ENCODE assay signal across 10 cellular contexts in genomic region chr15:74793135-74794028, GRCh38. TPM values are rescaled to one million over a fixed set of nuclear protein-coding genes. Genes with fewer than 3 reads are reported as not detected.
DNase-seq lines count a peak whose midpoint lies in the region; ATAC-seq, FAIRE-seq and TF ChIP-seq lines count a peak whose summit lies in the region.
"Had no signal": no experiment of that assay in that cellular context is flagged by ENCODE, and none has a peak within 500 bp of the region (broad histone marks: within the 10 kb centered on the region; RNA-seq: fewer than 3 reads in every experiment).

No MANE protein-coding gene starts in this region.

- H3K27ac ChIP-seq in brain microvascular endothelial cell (no peak overlapping the region), spleen (peak overlapping the region; percentile 35 to 99 (median 96)), adrenal gland (no peak overlapping the region)
- H3K27ac ChIP-seq: SK-N-MC had no signal

- H3K9me3 ChIP-seq in spleen (no peaks in the 10 kb centered on the region), adrenal gland (replicated peaks in 1 of 3) (no peaks in the 10 kb centered on the region)

- no peak for TF ChIP-seq POLR2A in GM12892 (IDR thresholded peaks at IDR 0.05; ENCODE audit: low read depth, low read length)
- TF ChIP-seq POLR2A in spleen (IDR thresholded peaks at IDR 0.05): no peak
- TF ChIP-seq POLR2A in adrenal gland (IDR thresholded peaks at IDR 0.05): no peak

- intact Hi-C loops in spleen (cut with DNase I; ENCODE audit: low total_unique reads) (no loop called here), adrenal gland (cut with DNase I) (no loop called here)

- 34 to 49% (median 45%) methylated on average over 11 to 12 of the region's 12 CpGs for WGBS in spleen, 5 donors
- 69 to 73% (median 72%) methylated on average over 10 to 12 of the region's 12 CpGs for WGBS in adrenal gland, 4 donors

- no peak for ATAC-seq in GM19035 (IDR thresholded peaks at IDR 0.05; ENCODE audit: unreplicated experiment)

- DNase-seq in GM12892 (ENCODE audit: insufficient read length): no peak
- DNase-seq in brain microvascular endothelial cell: peak; percentile 56
- DNase-seq in spleen: peak; percentile 90
- DNase-seq in C1 segment of cervical spinal cord (lab: John Stamatoyannopoulos, UW): no peak
- DNase-seq in RCC 7860 (ENCODE audit: low spot score): no peak
- no peak for DNase-seq in adrenal gland

- in situ Hi-C loops in brain microvascular endothelial cell (cut with HindIII; ENCODE audit: low pct_ligation_motif_present, low sequenced_read_pairs): no loop called here

- TF ChIP-seq CTCF in WI38 (IDR thresholded peaks at IDR 0.05; ENCODE audit: low read depth, low read length) (peak; percentile 14; the same call in 1 of the 2 replicates), brain microvascular endothelial cell (IDR thresholded peaks at IDR 0.05; ENCODE audit: low read depth, low read length, missing control alignments) (peak; percentile 80), spleen (IDR thresholded peaks at IDR 0.05 in 8 of 11, conservative IDR thresholded peaks at IDR 0.05 in 3 of 11) (peak; percentile 30 to 79 (median 60)), adrenal gland (IDR thresholded peaks at IDR 0.05) (no peak)

- H3K4me3 ChIP-seq in WI38 (ENCODE audit: low read depth, low read length) (no peak overlapping the region), brain microvascular endothelial cell (ENCODE audit: low read depth, low read length) (no peak overlapping the region), spleen (peak overlapping the region in 4 of 8 donors; percentile 1 to 47 (median 18)), adrenal gland (no peak overlapping the region)
- H3K4me3 ChIP-seq: SK-N-MC had no signal

- H3K4me1 ChIP-seq in spleen: peaks cover 92 to 100% (median 99%) of the 10 kb centered on the region in 6 donors
- H3K4me1 ChIP-seq in adrenal gland (replicated peaks in 1 of 2): peaks cover 20 to 53% of the 10 kb centered on the region in 2 donors

- FAIRE-seq in GM12892 (lab: Jason Lieb, UNC) (peak; percentile 9), RCC 7860 (lab: Jason Lieb, UNC) (no peak)

- H3K36me3 ChIP-seq in brain microvascular endothelial cell (replicated peaks) (peaks cover under 1% of the 10 kb centered on the region), spleen (peaks cover 0 to 64% (median 6%) of the 10 kb centered on the region in 6 donors), adrenal gland (replicated peaks in 1 of 2) (no peaks in the 10 kb centered on the region)

- H3K27me3 ChIP-seq in brain microvascular endothelial cell (replicated peaks): no peaks in the 10 kb centered on the region
- no peaks in the 10 kb centered on the region for H3K27me3 ChIP-seq in spleen (replicated peaks in 1 of 7)
- no peaks in the 10 kb centered on the region for H3K27me3 ChIP-seq in adrenal gland

RNA-seq across cellular contexts. Expression of gene CSK, which starts 11.5 kb away (rescaled TPM):
- polyA plus RNA-seq in GM12892 (2012; ENCODE audit: missing spikeins): 114 TPM
- 100 to 1,000 TPM; 121 to 281 (median 197) TPM for total RNA-seq in spleen
- 100 to 1,000 TPM; 150 to 244 (median 187) TPM for polyA plus RNA-seq in spleen
- total RNA-seq in adrenal gland: 10 to 100 TPM; 13.8 to 59.4 (median 30.1) TPM
- 10 to 100 TPM; 20.5 to 46.4 (median 25.8) TPM for polyA plus RNA-seq in adrenal gland

RNA-seq across cellular contexts. Expression of gene LMAN1L, which starts 19.3 kb away (rescaled TPM):
- 0.45 TPM for polyA plus RNA-seq in GM12892 (2012; ENCODE audit: missing spikeins)
- total RNA-seq in spleen (100 to 1,000 TPM in 4 of 7 donors, 10 to 100 TPM in 3; 55.3 to 164 (median 106) TPM), adrenal gland (10 to 100 TPM in 1 of 8 donors, 1 to 10 TPM in 6, not detected in 1; 1.6 to 11.2 (median 5.1) TPM)
- polyA plus RNA-seq in spleen (10 to 100 TPM in 2 of 3 donors, 1 to 10 TPM in 1; 2.4 to 36.8 (median 25.6) TPM), adrenal gland (10 to 100 TPM in 1 of 3 donors, 1 to 10 TPM in 1, under 1 TPM in 1; 0.88 to 12.5 (median 7.3) TPM)
- polyA plus RNA-seq: liver had no signal

RNA-seq across cellular contexts. Expression of gene CPLX3, which starts 33.0 kb away (rescaled TPM):
- not detected for polyA plus RNA-seq in GM12892 (2012; ENCODE audit: missing spikeins)
- total RNA-seq in spleen: 10 to 100 TPM; 17.7 to 73.7 (median 37.0) TPM
- 100 to 1,000 TPM in 2 of 3 donors, 10 to 100 TPM in 1; 28.9 to 207 (median 127) TPM for polyA plus RNA-seq in spleen
- 1 to 10 TPM in 2 of 8 donors, under 1 TPM in 4, not detected in 2; 0.51 to 3.6 (median 0.75) TPM for total RNA-seq in adrenal gland
- polyA plus RNA-seq in adrenal gland: 10 to 100 TPM in 2 of 3 donors, 1 to 10 TPM in 1; 1.1 to 24.1 (median 24.0) TPM
- total RNA-seq: liver had no signal
- polyA plus RNA-seq: liver had no signal

RNA-seq across cellular contexts. Expression of gene CYP1A2, which starts 44.7 kb away (rescaled TPM):
- polyA plus RNA-seq in GM12892 (2012; ENCODE audit: missing spikeins): 0.15 TPM
- not detected for total RNA-seq in spleen
- polyA plus RNA-seq in spleen: not detected
- not detected for total RNA-seq in adrenal gland
- not detected for polyA plus RNA-seq in adrenal gland

RNA-seq across cellular contexts. Expression of gene ULK3, which starts 49.6 kb away (rescaled TPM):
- 25.0 TPM for polyA plus RNA-seq in GM12892 (2012; ENCODE audit: missing spikeins)
- 10 to 100 TPM; 51.7 to 74.6 (median 57.7) TPM for total RNA-seq in spleen
- 10 to 100 TPM; 33.2 to 71.5 (median 64.7) TPM for polyA plus RNA-seq in spleen
- 10 to 100 TPM; 30.1 to 83.6 (median 52.5) TPM for total RNA-seq in adrenal gland
- polyA plus RNA-seq in adrenal gland: 100 to 1,000 TPM in 2 of 3 donors, 10 to 100 TPM in 1; 21.7 to 126 (median 124) TPM

Comparison
In these comparisons a context has a peak if more than half of its experiments do, and no peak if none do; other contexts are left out.
1. DNase-seq: peak in brain microvascular endothelial cell (single experiment) and spleen (single experiment); none in GM12892 (single experiment), C1 segment of cervical spinal cord (0 of 14), RCC 7860 (single experiment) and adrenal gland (0 of 7).
2. CTCF ChIP-seq: peak in WI38 (single experiment), brain microvascular endothelial cell (single experiment) and spleen (11 of 11); none in adrenal gland (0 of 6).
3. H3K27ac ChIP-seq: peak in spleen (8 of 8); none in brain microvascular endothelial cell (single experiment) and adrenal gland (0 of 5).
4. RNA of gene LMAN1L, which starts 19.3 kb away (total RNA-seq): 55.3 to 164 TPM in spleen; 1.6 to 11.2 TPM in adrenal gland; every median in the first group is over 4 times any median in the second.
5. RNA of gene CPLX3, which starts 33.0 kb away (total RNA-seq): 17.7 to 73.7 TPM in spleen; 0.51 to 3.6 TPM in adrenal gland; every median in the first group is over 4 times any median in the second.